20 cellular contexts compared by ENCODE assay signal in the genomic region with DNA sequence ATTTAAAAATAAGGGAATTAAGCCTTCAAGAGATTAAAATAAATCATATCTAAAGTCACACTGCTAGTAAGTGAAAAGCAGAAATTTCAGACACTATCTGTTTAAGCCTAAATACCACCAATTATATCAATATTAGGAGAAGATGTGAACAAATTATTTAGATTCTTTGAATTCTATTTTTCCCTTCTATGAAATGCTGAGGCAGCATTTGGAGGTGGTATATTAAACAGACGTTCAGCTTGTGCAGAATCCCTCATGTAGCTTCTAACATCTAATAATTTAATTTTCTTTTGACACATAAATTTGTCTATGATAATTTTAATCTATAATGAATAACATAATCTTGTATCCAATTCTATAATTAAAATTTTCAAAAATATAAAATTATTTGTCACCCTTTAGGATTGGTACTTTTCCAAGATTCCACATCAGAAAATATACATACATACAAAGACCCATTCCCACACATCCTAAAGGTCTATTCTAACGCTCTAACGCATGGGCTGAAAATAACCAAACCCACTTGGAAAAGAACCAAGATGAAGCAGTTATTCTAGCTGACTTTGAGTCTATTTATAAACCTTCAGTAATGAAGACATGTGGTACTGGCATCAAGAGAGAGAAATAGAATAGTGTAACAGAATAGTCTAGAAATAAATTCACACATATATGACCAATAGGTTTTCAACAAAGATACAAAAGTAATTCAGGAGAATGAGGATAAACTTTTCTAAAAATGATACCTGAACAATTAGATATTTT.
A peak's percentile ranks its signal among the peaks of the same experiment; 100 is the strongest.
DNase-seq lines count a peak whose midpoint lies in the region; ATAC-seq, FAIRE-seq and TF ChIP-seq lines count a peak whose summit lies in the region.
"Had no signal": no experiment of that assay in that cellular context is flagged by ENCODE, and none has a peak within 500 bp of the region (broad histone marks: within the 10 kb centered on the region; RNA-seq: fewer than 3 reads in every experiment).

No MANE protein-coding gene starts in this region.

- H3K4me3 ChIP-seq in A549 (no peak overlapping the region), GM23338 (no peak overlapping the region), mesendoderm (ENCODE audit: low read length) (no peak overlapping the region)
- H3K4me3 ChIP-seq: HAP-1 had no signal

- TF ChIP-seq EP300 in A549 (IDR thresholded peaks at IDR 0.05), result no peak

- H3K4me1 Mint-ChIP-seq in GM23338 (peaks cover 44% of the 10 kb centered on the region), brain (peaks cover 14% of the 10 kb centered on the region)
- H3K4me1 Mint-ChIP-seq in T-helper 2 cell treated with Interferon-gamma antibody and Interleukin-4, amounts not matched to agents 5 μg/mL and 100 μg/mL, for 36 hours (ENCODE audit: low read depth), result no peaks in the 10 kb centered on the region
- H3K4me1 Mint-ChIP-seq: B cell had no signal

- no peaks in the 10 kb centered on the region for H4K20me1 ChIP-seq in GM23338 (replicated peaks; ENCODE audit: insufficient read depth)

- no peaks in the 10 kb centered on the region for H3K4me1 ChIP-seq in A549
- peaks cover 26% of the 10 kb centered on the region for H3K4me1 ChIP-seq in GM23338 (ENCODE audit: insufficient read depth)
- no peaks in the 10 kb centered on the region for H3K4me1 ChIP-seq in mesendoderm (ENCODE audit: control insufficient read depth, low read depth, low read length)
- H3K4me1 ChIP-seq: HAP-1 had no signal

- H3K9ac ChIP-seq in mesendoderm (ENCODE audit: low read length), result no peak overlapping the region

- no peak overlapping the region for H3K18ac ChIP-seq in mesendoderm (ENCODE audit: low read length)

- TF ChIP-seq RAD21 in A549 (conservative IDR thresholded peaks at IDR 0.05 in 1 of 2, IDR thresholded peaks at IDR 0.05 in 1 of 2), result no peak

- H3K79me1 ChIP-seq in mesendoderm (ENCODE audit: low read length), result no peaks in the 10 kb centered on the region

- 2% methylated on average over 3 of the region's 3 CpGs for WGBS in A549 (ENCODE audit: missing lambda C conversion rate)
- no CpG with 5 or more reads among the region's 3 CpGs for WGBS in mesendoderm (ENCODE audit: extremely low coverage, insufficient coverage, low lambda C conversion rate)

- CTCF ChIA-PET in A549 (lab: Yijun Ruan, JAX), result no interaction called here

- H3K4me2 ChIP-seq in A549 (no peak overlapping the region), GM23338 (peak overlapping the region; percentile 21), mesendoderm (ENCODE audit: low read length) (no peak overlapping the region)

- no peaks in the 10 kb centered on the region for H3F3A ChIP-seq in GM23338 (replicated peaks; ENCODE audit: low read depth)

- no peak overlapping the region for H2BK120ac ChIP-seq in mesendoderm (ENCODE audit: low read depth, low read length)

- no peak for TF ChIP-seq POLR2A in A549 (IDR thresholded peaks at IDR 0.05; ENCODE audit: low read length)

- H3K36me3 ChIP-seq in GM23338 (ENCODE audit: insufficient read depth) (no peaks in the 10 kb centered on the region), mesendoderm (ENCODE audit: control insufficient read depth, insufficient read depth, low read length) (no peaks in the 10 kb centered on the region)
- H3K36me3 ChIP-seq: HAP-1 had no signal

- H3K4me3 Mint-ChIP-seq in GM23338 (no peak overlapping the region), brain (no peak overlapping the region)
- H3K4me3 Mint-ChIP-seq in T-helper 2 cell treated with Interferon-gamma antibody and Interleukin-4, amounts not matched to agents 5 μg/mL and 100 μg/mL, for 36 hours, result no peak overlapping the region
- H3K4me3 Mint-ChIP-seq: B cell; CD4-positive, alpha-beta T cell had no signal

- H3K79me2 ChIP-seq in GM23338 (replicated peaks; ENCODE audit: insufficient read depth) (no peaks in the 10 kb centered on the region), mesendoderm (ENCODE audit: control insufficient read depth, insufficient read depth, low read length) (peaks cover 22% of the 10 kb centered on the region)

- H2BK5ac ChIP-seq in mesendoderm (ENCODE audit: low read length), result peak overlapping the region; percentile 82

- H2AK5ac ChIP-seq in mesendoderm (ENCODE audit: low read length), result no peak overlapping the region

- H3K27me3 ChIP-seq in GM23338 (ENCODE audit: insufficient read depth), result no peaks in the 10 kb centered on the region
- no peaks in the 10 kb centered on the region for H3K27me3 ChIP-seq in mesendoderm (ENCODE audit: insufficient read depth, low read length, poor library complexity)

- FAIRE-seq in A549 (lab: Jason Lieb, UNC), result no peak
- FAIRE-seq: GM12891 had no signal

- peaks cover 19% of the 10 kb centered on the region for H3K36me3 Mint-ChIP-seq in GM23338 (ENCODE audit: low read depth)
- H3K36me3 Mint-ChIP-seq in brain, result no peaks in the 10 kb centered on the region
- H3K36me3 Mint-ChIP-seq in T-helper 2 cell treated with Interferon-gamma antibody and Interleukin-4, amounts not matched to agents 5 μg/mL and 100 μg/mL, for 36 hours (ENCODE audit: low read depth), result no peaks in the 10 kb centered on the region

- no peak overlapping the region for H3K4ac ChIP-seq in mesendoderm (ENCODE audit: low read depth, low read length)

- H3K27ac Mint-ChIP-seq in GM23338 (no peak overlapping the region), brain (peak overlapping the region in 3 of 5 experiments; percentile 59 to 93 (median 76))
- H3K27ac Mint-ChIP-seq in T-helper 2 cell treated with Interferon-gamma antibody and Interleukin-4, amounts not matched to agents 5 μg/mL and 100 μg/mL, for 36 hours, result no peak overlapping the region
- H3K27ac Mint-ChIP-seq: B cell; CD4-positive, alpha-beta T cell had no signal

- H2AFZ ChIP-seq in GM23338, result no peak overlapping the region

- H2BK15ac ChIP-seq in mesendoderm (replicated peaks; ENCODE audit: low read depth), result no peak overlapping the region

- no peak for ATAC-seq in A549
- no peak for ATAC-seq in GM23338

- no peak overlapping the region for H4K5ac ChIP-seq in mesendoderm (ENCODE audit: low read length)

- DNase-seq in A549 (ENCODE audit: low read depth in 1 of 2, low spot score in 1 of 2), result no peak
- no peak for DNase-seq in GM23338 (ENCODE audit: low spot score)
- no peak for DNase-seq in mesendoderm
- DNase-seq in SHP77 treated with DMSO at 0.1 percent for 48 hours (lab: John Stamatoyannopoulos, UW), result no peak
- DNase-seq in NCI-H2196 (lab: John Stamatoyannopoulos, UW; ENCODE audit: unreplicated experiment), result no peak
- DNase-seq in T-helper 2 cell treated with Interferon-gamma antibody and Interleukin-4, amounts not matched to agents 5 μg/mL and 100 μg/mL, for 36 hours (ENCODE audit: low spot score), result no peak
- DNase-seq: Calu3; CD4-positive, alpha-beta T cell; DMS79 treated with DMSO at 0.1 percent for 48 hours; MM.1S; NCI-H1105; NCI-H2029; NCI-H526 treated with DMSO at 0.1 percent for 48 hours; NK-92 treated with Interleukin-12 subunit alpha and Interleukin-12 subunit beta, amount 100 ng/mL, for 24 hours; OCI-M1; RPMI8226 had no signal

- H4K8ac ChIP-seq in mesendoderm (ENCODE audit: low read depth, low read length), result no peak overlapping the region

- POLR2A ChIA-PET in A549 (lab: Yijun Ruan, JAX), result no interaction called here

- no peak overlapping the region for H3K23ac ChIP-seq in mesendoderm (ENCODE audit: low read length)

- H3K27ac ChIP-seq in A549 (no peak overlapping the region), GM23338 (ENCODE audit: low read depth) (peak overlapping the region; percentile 77), mesendoderm (ENCODE audit: low read depth, low read length) (no peak overlapping the region)

- peaks cover 2% of the 10 kb centered on the region for H3K27me3 Mint-ChIP-seq in GM23338 (ENCODE audit: insufficient read depth, low read depth, poor library complexity)
- peaks cover 7% of the 10 kb centered on the region for H3K27me3 Mint-ChIP-seq in brain
- H3K27me3 Mint-ChIP-seq in T-helper 2 cell treated with Interferon-gamma antibody and Interleukin-4, amounts not matched to agents 5 μg/mL and 100 μg/mL, for 36 hours (ENCODE audit: low read depth), result no peaks in the 10 kb centered on the region
- H3K27me3 Mint-ChIP-seq: B cell; CD4-positive, alpha-beta T cell had no signal

- H3K56ac ChIP-seq in mesendoderm (ENCODE audit: low read length), result peak overlapping the region; percentile 75

- TF ChIP-seq CTCF in A549 (IDR thresholded peaks at IDR 0.05) (no peak), GM23338 (conservative IDR thresholded peaks at IDR 0.05; ENCODE audit: low read depth in 2 of 2) (no peak), brain (conservative IDR thresholded peaks at IDR 0.05) (no peak)

- H3K9me3 Mint-ChIP-seq in GM23338 (peaks cover 3% of the 10 kb centered on the region; the same call in 2 of the 3 replicates), brain (peaks cover under 1 to 5% (median 3%) of the 10 kb centered on the region in 5 experiments)
- peaks cover 33% of the 10 kb centered on the region for H3K9me3 Mint-ChIP-seq in T-helper 2 cell treated with Interferon-gamma antibody and Interleukin-4, amounts not matched to agents 5 μg/mL and 100 μg/mL, for 36 hours

- no peaks in the 10 kb centered on the region for H3K9me3 ChIP-seq in A549
- H3K9me3 ChIP-seq: HAP-1 had no signal

- no peaks in the 10 kb centered on the region for H3K9me2 ChIP-seq in GM23338 (ENCODE audit: insufficient read depth)

TF ChIP-seq in A549, 52 proteins besides CTCF, POLR2A, EP300 and RAD21:
- TF ChIP-seq MAFK (IDR thresholded peaks at IDR 0.05; ENCODE audit: partially characterized antibody), result peak; percentile 47
- TF ChIP-seq HEYL (CRISPR knock-in tag; IDR thresholded peaks at IDR 0.05), result no peak
- no peak for TF ChIP-seq JUN (IDR thresholded peaks at IDR 0.05)
- no peak for TF ChIP-seq POLR2AphosphoS2 (conservative IDR thresholded peaks at IDR 0.05; ENCODE audit: low read length)

TF ChIP-seq in GM23338, 12 proteins besides CTCF, POLR2A, EP300 and RAD21 (continues in another document):
- TF ChIP-seq EZH2phosphoT487 (IDR thresholded peaks at IDR 0.05; ENCODE audit: unreplicated experiment), result no peak

Comparison
In these comparisons a context has a peak if more than half of its experiments do, and no peak if none do; other contexts are left out.
1. H3K27ac Mint-ChIP-seq: peak in brain (3 of 5); none in GM23338 (single experiment) and T-helper 2 cell treated with Interferon-gamma antibody and Interleukin-4, amounts not matched to agents 5 μg/mL and 100 μg/mL, for 36 hours (single experiment).